Comparison of ENCODE assay signal across 24 cellular contexts in the genomic region with DNA sequence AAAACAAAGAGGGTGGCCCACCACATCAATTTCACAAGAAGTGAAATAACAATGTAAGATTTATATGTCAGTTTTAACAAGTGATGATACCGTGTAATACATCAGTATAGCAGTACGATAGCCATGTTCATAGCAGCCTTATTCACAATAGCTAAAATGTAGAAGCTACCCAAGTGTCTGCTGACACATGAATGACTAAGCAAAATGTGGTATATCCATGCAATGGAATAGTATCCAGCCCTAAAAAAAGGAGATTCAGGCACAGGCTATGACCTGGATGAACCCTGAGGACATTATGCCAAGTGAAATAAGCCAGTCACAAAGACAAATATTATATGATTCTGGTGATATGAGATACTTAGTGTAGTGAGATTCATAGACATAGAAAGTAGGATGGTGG. TPM values are rescaled to one million over a fixed set of nuclear protein-coding genes. Genes with fewer than 3 reads are reported as not detected.
"Had no signal": no experiment of that assay in that cellular context is flagged by ENCODE, and none has a peak within 500 bp of the region (broad histone marks: within the 10 kb centered on the region; RNA-seq: fewer than 3 reads in every experiment).

No MANE protein-coding gene starts in this region.

- ATAC-seq: gastroesophageal sphincter; left ventricle myocardium superior; mucosa of descending colon; naive thymus-derived CD8-positive, alpha-beta T cell had no signal

- FAIRE-seq: endothelial cell of umbilical vein, frontal cortex, kidney had no signal

- H3K9me3 ChIP-seq: esophagus muscularis mucosa, gastroesophageal sphincter, left lung, lower lobe of right lung, mucosa of descending colon had no signal

- H3K4me3 ChIP-seq: coronary artery, dorsolateral prefrontal cortex, esophagus muscularis mucosa, gastroesophageal sphincter, hepatocyte, left lung, lower lobe of right lung, mucosa of descending colon had no signal

- H2AFZ ChIP-seq: hepatocyte had no signal

- H3K36me3 ChIP-seq: esophagus muscularis mucosa, gastroesophageal sphincter, heart left ventricle, left lung, lower lobe of right lung had no signal

- H3K27ac ChIP-seq: coronary artery, dorsolateral prefrontal cortex, esophagus muscularis mucosa, foreskin keratinocyte, gastroesophageal sphincter, heart left ventricle, hepatocyte, left lung, lower lobe of right lung had no signal

- H3K4me1 ChIP-seq: foreskin keratinocyte, lower lobe of right lung had no signal

- H3K27me3 ChIP-seq: foreskin keratinocyte, hepatocyte, left lung had no signal

- DNase-seq: dermis blood vessel endothelial cell; dorsolateral prefrontal cortex; effector CD4-positive, alpha-beta T cell; effector memory CD4-positive, alpha-beta T cell; foreskin keratinocyte; heart left ventricle; hypothalamus; immature natural killer cell; islet precursor cell; kidney; kidney glomerular epithelial cell; left lung; left ventricle myocardium superior; lower lobe of right lung; mesenchymal stem cell; mucosa of descending colon; naive B cell; naive thymus-derived CD8-positive, alpha-beta T cell had no signal

RNA-seq across cellular contexts. Expression of gene KIF26B, which starts 18.0 kb away (rescaled TPM):
- polyA plus RNA-seq: naive thymus-derived CD8-positive, alpha-beta T cell had no signal
